15 cellular contexts compared by ENCODE assay signal in genomic region chr12:220946-221550, GRCh38. TPM values are rescaled to one million over a fixed set of nuclear protein-coding genes. Genes with fewer than 3 reads are reported as not detected.
A peak's percentile ranks its signal among the peaks of the same experiment; 100 is the strongest.
DNase-seq lines count a peak whose midpoint lies in the region; ATAC-seq and TF ChIP-seq lines count a peak whose summit lies in the region.
"Had no signal": no experiment of that assay in that cellular context is flagged by ENCODE, and none has a peak within 500 bp of the region (broad histone marks: within the 10 kb centered on the region; RNA-seq: fewer than 3 reads in every experiment).

No MANE protein-coding gene starts in this region.

- H3K4me3 ChIP-seq in HEK293 (ENCODE audit: low read depth, low read length) (no peak overlapping the region), NT2/D1 (ENCODE audit: insufficient read length, low read depth) (no peak overlapping the region), neuronal stem cell (ENCODE audit: low read length in 2 of 2) (no peak overlapping the region), upper lobe of right lung (no peak overlapping the region)

- peak overlapping the region; percentile 45 for H4K8ac ChIP-seq in neuronal stem cell (ENCODE audit: low read depth, low read length)

- no peak for DNase-seq in NT2/D1 (ENCODE audit: low read depth, low spot score)
- no peak for DNase-seq in neuronal stem cell (ENCODE audit: low spot score)
- no peak for DNase-seq in upper lobe of right lung
- no peak for DNase-seq in omental fat pad (ENCODE audit: low spot score)
- DNase-seq in NCI-H146 treated with DMSO at 0.1 percent for 48 hours (lab: John Stamatoyannopoulos, UW; ENCODE audit: unreplicated experiment), result no peak
- DNase-seq: CD4-positive, alpha-beta memory T cell; COR-L47; DMS53; GF-D8 had no signal

- H3K9ac ChIP-seq in NT2/D1 (ENCODE audit: insufficient read length, low read depth) (peak overlapping the region; percentile 10), neuronal stem cell (ENCODE audit: low read depth, low read length, poor library complexity) (peak overlapping the region; percentile 65)

- peak overlapping the region; percentile 82 for H4K91ac ChIP-seq in neuronal stem cell (ENCODE audit: low read depth, low read length, poor library complexity)

- H3K14ac ChIP-seq in neuronal stem cell (ENCODE audit: low read length), result no peak overlapping the region

- H3K4ac ChIP-seq in neuronal stem cell (ENCODE audit: low read length), result no peak overlapping the region

- CTCF ChIA-PET in HEK293 (lab: Yijun Ruan, JAX), result interaction anchor here (0.6 to 3.7 kb wide), 5 partner anchors 9 to 48 kb away, joined by 3 to 17 read pairs (median 5); no protein-coding TSS in a partner anchor

- no peak overlapping the region for H3K4me2 ChIP-seq in neuronal stem cell (ENCODE audit: insufficient read depth, low read length, poor library complexity, severe bottlenecking)

- no peak for TF ChIP-seq CTCF in HEK293 (tag by site-specific recombination; IDR thresholded peaks at IDR 0.05)
- TF ChIP-seq CTCF in upper lobe of right lung (IDR thresholded peaks at IDR 0.05), result no peak
- no peak for TF ChIP-seq CTCF in omental fat pad (IDR thresholded peaks at IDR 0.05)

- H2BK120ac ChIP-seq in neuronal stem cell (ENCODE audit: low read depth, low read length), result no peak overlapping the region

- H2BK12ac ChIP-seq in neuronal stem cell (ENCODE audit: low read length), result peak overlapping the region; percentile 86

- H3K18ac ChIP-seq in neuronal stem cell (ENCODE audit: low read length), result peak overlapping the region; percentile 82

- ATAC-seq in upper lobe of right lung (peak; percentile 5), omental fat pad (ENCODE audit: low FRiP score) (no peak), GM19395 (IDR thresholded peaks at IDR 0.05; ENCODE audit: unreplicated experiment) (no peak)
- ATAC-seq: HCT116 had no signal

- H3K23ac ChIP-seq in neuronal stem cell (ENCODE audit: low read depth, low read length, poor library complexity), result peak overlapping the region; percentile 0

- H3K36me3 ChIP-seq in HEK293 (ENCODE audit: control insufficient read depth in 2 of 2, insufficient read depth in 1 of 2, low read length in 2 of 2) (no peaks in the 10 kb centered on the region), NT2/D1 (ENCODE audit: insufficient read depth, insufficient read length, low read length) (no peaks in the 10 kb centered on the region), neuronal stem cell (replicated peaks in 1 of 2; ENCODE audit: control insufficient read depth in 2 of 2, insufficient read depth in 2 of 2, low read length in 2 of 2) (no peaks in the 10 kb centered on the region), upper lobe of right lung (no peaks in the 10 kb centered on the region)

- no peak overlapping the region for H2BK5ac ChIP-seq in neuronal stem cell (ENCODE audit: low read length)

- no CpG with 5 or more reads among the region's 19 CpGs for WGBS in neuronal stem cell (ENCODE audit: extremely low coverage in 2 of 2, insufficient read length in 2 of 2, insufficient replicate concordance in 1 of 2), 2 donors

- no peak overlapping the region for H3K27ac ChIP-seq in HEK293 (ENCODE audit: extremely low read depth, low read depth, low read length)
- H3K27ac ChIP-seq in neuronal stem cell (replicated peaks; ENCODE audit: low read length), result no peak overlapping the region
- H3K27ac ChIP-seq in upper lobe of right lung, result no peak overlapping the region

- intact Hi-C loops in upper lobe of right lung (cut with DNase I), result no loop called here

- no peak overlapping the region for H2AFZ ChIP-seq in neuronal stem cell (ENCODE audit: low read length)

- H3K27me3 ChIP-seq in NT2/D1 (ENCODE audit: insufficient read depth, insufficient read length), result peaks cover 3% of the 10 kb centered on the region
- peaks cover 0 to 39% (median 0%) of the 10 kb centered on the region in 3 experiments for H3K27me3 ChIP-seq in neuronal stem cell (ENCODE audit: control insufficient read depth in 3 of 3, insufficient read depth in 3 of 3, low read depth in 1 of 3, low read length in 3 of 3)
- no peaks in the 10 kb centered on the region for H3K27me3 ChIP-seq in upper lobe of right lung

- POLR2A ChIA-PET in HEK293 (lab: Yijun Ruan, JAX), result no interaction called here

- H3K9me3 ChIP-seq in HEK293 (ENCODE audit: control insufficient read depth, insufficient read depth, low read depth, low read length), result no peaks in the 10 kb centered on the region
- no peaks in the 10 kb centered on the region for H3K9me3 ChIP-seq in NT2/D1 (ENCODE audit: insufficient read depth, low read length)
- H3K9me3 ChIP-seq in neuronal stem cell (replicated peaks in 1 of 2; ENCODE audit: control insufficient read depth in 2 of 2, insufficient read depth in 1 of 2, low read depth in 1 of 2, low read length in 2 of 2), result peaks cover 0 to 1% of the 10 kb centered on the region in 2 donors
- no peaks in the 10 kb centered on the region for H3K9me3 ChIP-seq in upper lobe of right lung

- no peaks in the 10 kb centered on the region for H3K79me1 ChIP-seq in neuronal stem cell (ENCODE audit: low read depth, low read length)

- H2BK15ac ChIP-seq in neuronal stem cell (ENCODE audit: low read length), result peak overlapping the region; percentile 70

- peak overlapping the region; percentile 13 for H2AK5ac ChIP-seq in neuronal stem cell (ENCODE audit: low read depth, low read length)

- H3K4me1 ChIP-seq in HEK293 (ENCODE audit: control insufficient read depth, insufficient read depth, low read length) (no peaks in the 10 kb centered on the region; the same call in 1 of the 2 replicates), NT2/D1 (ENCODE audit: insufficient read depth, insufficient read length) (peaks cover 22% of the 10 kb centered on the region), neuronal stem cell (ENCODE audit: control insufficient read depth in 2 of 2, insufficient read depth in 1 of 2, low read depth in 1 of 2, low read length in 2 of 2) (peaks cover 0 to 10% of the 10 kb centered on the region in 2 donors), upper lobe of right lung (no peaks in the 10 kb centered on the region)

TF ChIP-seq in HEK293, 187 proteins besides CTCF, POLR2A, EP300 and RAD21:
- TF ChIP-seq ZIC2 (tag by site-specific recombination; IDR thresholded peaks at IDR 0.05) (0 out of 2 replicates have a peak, but pooled peaks have one; percentile 2), ZSCAN30 (tag by site-specific recombination; IDR thresholded peaks at IDR 0.05) (no peak)
TF ChIP-seq in HEK293: peak in this region for 1.

RNA-seq across cellular contexts. Expression of gene SLC6A12, which starts 7.1 kb away (rescaled TPM):
- polyA plus RNA-seq in neuronal stem cell (2013, experiment 1 of 2), result 0.18 TPM
- polyA plus RNA-seq in neuronal stem cell (2013, experiment 2 of 2), result 0.22 TPM
- 11.1 TPM for total RNA-seq in upper lobe of right lung
- 1 to 10 TPM in 3 of 4 donors, under 1 TPM in 1; 0.46 to 7.0 (median 2.1) TPM for total RNA-seq in omental fat pad
- total RNA-seq: B cell, HT-29 had no signal
- polyA plus RNA-seq: CD4-positive, alpha-beta memory T cell; IgD-negative memory B cell had no signal

RNA-seq across cellular contexts. Expression of gene SLC6A13, which starts 41.6 kb away (rescaled TPM):
- 0.08 TPM for polyA plus RNA-seq in neuronal stem cell (2013, experiment 1 of 2)
- 0.07 TPM for polyA plus RNA-seq in neuronal stem cell (2013, experiment 2 of 2)
- 3.9 TPM for total RNA-seq in upper lobe of right lung
- under 1 TPM in 2 of 4 donors, not detected in 2; 0.84 to 0.88 TPM for total RNA-seq in omental fat pad
- total RNA-seq: HT-29 had no signal
- polyA plus RNA-seq: IgD-negative memory B cell had no signal
